Comparison of ENCODE assay signal across 17 cellular contexts in the genomic region with DNA sequence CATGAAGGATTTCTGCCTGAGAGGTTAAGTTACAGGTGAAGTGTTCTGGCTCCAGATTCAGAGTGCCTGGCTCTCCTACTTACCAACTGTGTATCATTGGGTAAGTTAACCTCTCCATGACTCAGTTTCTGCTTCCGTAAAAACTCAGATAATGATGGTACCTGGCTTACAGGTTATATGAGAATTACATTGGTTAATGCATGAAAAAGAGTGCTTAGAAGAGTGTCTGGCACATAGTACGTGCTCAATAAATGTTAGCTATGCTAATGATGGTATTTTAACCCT. TPM values are rescaled to one million over a fixed set of nuclear protein-coding genes. Genes with fewer than 3 reads are reported as not detected.
DNase-seq lines count a peak whose midpoint lies in the region; ATAC-seq and TF ChIP-seq lines count a peak whose summit lies in the region.
"Had no signal": no experiment of that assay in that cellular context is flagged by ENCODE, and none has a peak within 500 bp of the region (broad histone marks: within the 10 kb centered on the region; RNA-seq: fewer than 3 reads in every experiment).

No MANE protein-coding gene starts in this region.

- H3K27ac Mint-ChIP-seq in T-helper 17 cell = no peak overlapping the region
- H3K27ac Mint-ChIP-seq: CD4-positive, alpha-beta T cell; GM23338 had no signal

- peaks cover 25% of the 10 kb centered on the region for H3K4me1 Mint-ChIP-seq in T-helper 17 cell
- H3K4me1 Mint-ChIP-seq: GM23338 had no signal

- H3K4me3 Mint-ChIP-seq in T-helper 17 cell = no peak overlapping the region
- H3K4me3 Mint-ChIP-seq: CD4-positive, alpha-beta T cell; GM23338 had no signal

- intact Hi-C loops in adrenal gland (cut with DNase I) = no loop called here

- H4K20me1 ChIP-seq in osteoblast (ENCODE audit: insufficient read depth, low read length) = no peaks in the 10 kb centered on the region
- H4K20me1 ChIP-seq: BLaER1 treated with 17β-estradiol and CSF1 and Interleukin-3, amounts not matched to agents 10 nM and 100 nM had no signal

- H3K36me3 Mint-ChIP-seq in T-helper 17 cell (ENCODE audit: low read depth) = no peaks in the 10 kb centered on the region

- H3K9me3 ChIP-seq in RWPE2 (ENCODE audit: severe bottlenecking) (no peaks in the 10 kb centered on the region), osteoblast (ENCODE audit: low read depth, low read length) (no peaks in the 10 kb centered on the region), T-helper 17 cell (ENCODE audit: control insufficient read depth, low read length, poor library complexity, severe bottlenecking) (no peaks in the 10 kb centered on the region), adrenal gland (replicated peaks in 1 of 3) (no peaks in the 10 kb centered on the region)

- H3K36me3 ChIP-seq in RWPE2 (ENCODE audit: low read depth) (no peaks in the 10 kb centered on the region), osteoblast (ENCODE audit: insufficient read depth, low read length) (no peaks in the 10 kb centered on the region), adrenal gland (replicated peaks in 1 of 2) (no peaks in the 10 kb centered on the region)
- H3K36me3 ChIP-seq: BLaER1 treated with 17β-estradiol and CSF1 and Interleukin-3, amounts not matched to agents 10 nM and 100 nM had no signal

- ATAC-seq in RWPE2 (ENCODE audit: low read depth) (no peak), T-helper 17 cell (no peak), GM18909 (IDR thresholded peaks at IDR 0.05; ENCODE audit: poor library complexity, unreplicated experiment) (no peak)
- ATAC-seq: GM12878, GM23338 had no signal

- H3K27me3 Mint-ChIP-seq in T-helper 17 cell = peaks cover 32% of the 10 kb centered on the region

- no peak overlapping the region for H3K4me3 ChIP-seq in RWPE2 (ENCODE audit: severe bottlenecking)
- no peak overlapping the region for H3K4me3 ChIP-seq in osteoblast (ENCODE audit: insufficient read depth, low read length)
- H3K4me3 ChIP-seq in adrenal gland = no peak overlapping the region
- H3K4me3 ChIP-seq: BLaER1 treated with 17β-estradiol and CSF1 and Interleukin-3, amounts not matched to agents 10 nM and 100 nM; GM12878; GM23338 had no signal

- no peak for TF ChIP-seq CTCF in RWPE2 (IDR thresholded peaks at IDR 0.05; ENCODE audit: poor library complexity, severe bottlenecking)
- no peak for TF ChIP-seq CTCF in osteoblast (IDR thresholded peaks at IDR 0.05; ENCODE audit: extremely low read depth, low read depth, low read length)
- TF ChIP-seq CTCF in adrenal gland (IDR thresholded peaks at IDR 0.05) = no peak

- CTCF ChIA-PET in HEK293T (lab: Yijun Ruan, JAX) = interaction anchor here (8.2 kb wide), 1 partner anchor 108 kb away, joined by 107 read pairs; no protein-coding TSS in a partner anchor

- peak overlapping the region; percentile 64 for H3K27ac ChIP-seq in RWPE2 (ENCODE audit: poor library complexity, severe bottlenecking)
- peak overlapping the region; percentile 65 for H3K27ac ChIP-seq in epithelial cell of prostate
- H3K27ac ChIP-seq in osteoblast (ENCODE audit: low read depth, low read length) = no peak overlapping the region
- peak overlapping the region in 1 of 5 donors; percentile 58 for H3K27ac ChIP-seq in adrenal gland
- H3K27ac ChIP-seq: BLaER1 treated with 17β-estradiol and CSF1 and Interleukin-3, amounts not matched to agents 10 nM and 100 nM had no signal

- no peak overlapping the region for H3K4me2 ChIP-seq in osteoblast (ENCODE audit: insufficient read depth, low read length)
- H3K4me2 ChIP-seq: BLaER1 treated with 17β-estradiol and CSF1 and Interleukin-3, amounts not matched to agents 10 nM and 100 nM; GM23338 had no signal

- no peak for TF ChIP-seq POLR2A in adrenal gland (IDR thresholded peaks at IDR 0.05)

- H3K27me3 ChIP-seq in RWPE2 (ENCODE audit: insufficient read depth, poor library complexity, severe bottlenecking) (no peaks in the 10 kb centered on the region), osteoblast (ENCODE audit: insufficient read depth, low read length) (no peaks in the 10 kb centered on the region), adrenal gland (peaks cover 12% of the 10 kb centered on the region)
- H3K27me3 ChIP-seq: BLaER1 treated with 17β-estradiol and CSF1 and Interleukin-3, amounts not matched to agents 10 nM and 100 nM had no signal

- peaks cover 28% of the 10 kb centered on the region for H3K4me1 ChIP-seq in RWPE2 (ENCODE audit: insufficient read depth, poor library complexity, severe bottlenecking)
- peaks cover 17% of the 10 kb centered on the region for H3K4me1 ChIP-seq in osteoblast (ENCODE audit: insufficient read depth, low read length)
- peaks cover 0 to 9% of the 10 kb centered on the region in 2 donors for H3K4me1 ChIP-seq in adrenal gland (replicated peaks in 1 of 2)

- H2AFZ ChIP-seq in osteoblast (ENCODE audit: low read length) = no peak overlapping the region
- H2AFZ ChIP-seq: GM23338 had no signal

- no peaks in the 10 kb centered on the region for H3K79me2 ChIP-seq in osteoblast (ENCODE audit: insufficient read depth, low read length)

- WGBS in adrenal gland, 4 donors = 70 to 90% (median 87%) methylated on average over 2 of the region's 2 CpGs

- DNase-seq in HEK293T (ENCODE audit: extremely low spot score) = no peak
- no peak for DNase-seq in RWPE2 (ENCODE audit: low spot score)
- no peak for DNase-seq in epithelial cell of prostate (ENCODE audit: low read depth, low spot score)
- DNase-seq in osteoblast (ENCODE audit: insufficient read length, low spot score, missing footprints) = peak; percentile 21
- DNase-seq in T-helper 17 cell = no peak
- DNase-seq in adrenal gland = no peak
- DNase-seq: ACHN; Calu3; CD4-positive, alpha-beta T cell; DMS79; H7 had no signal

- POLR2A ChIA-PET in HEK293T (lab: Yijun Ruan, JAX) = no interaction called here

TF ChIP-seq in HEK293T, 16 proteins besides CTCF, POLR2A, EP300 and RAD21:
- TF ChIP-seq NFRKB (IDR thresholded peaks at IDR 0.05) (0 out of 2 replicates have a peak, but pooled peaks have one; percentile 24), ELF4 (IDR thresholded peaks at IDR 0.05) (no peak)

RNA-seq across cellular contexts. Expression of a gene that starts 23.8 kb away (rescaled TPM):
- under 0.01 and 0.88 TPM in 2 replicates for total RNA-seq in osteoblast
- total RNA-seq in T-helper 17 cell = 1 to 10 TPM in 1 of 2 donors, not detected in 1; 4.1 TPM
- under 1 TPM in 1 of 8 donors, not detected in 7; 0.43 TPM for total RNA-seq in adrenal gland
- under 1 TPM in 2 of 3 donors, not detected in 1; 0.10 to 0.31 TPM for polyA plus RNA-seq in adrenal gland
- total RNA-seq: A172; Calu3; CD4-positive, alpha-beta T cell; G401; GM23338 had no signal
- polyA plus RNA-seq: GM12878 had no signal

RNA-seq across cellular contexts. Expression of a gene that starts 38.8 kb away (rescaled TPM):
- 6.5 and 7.1 TPM in 2 replicates for total RNA-seq in osteoblast
- 100 to 1,000 TPM in 1 of 2 donors, 10 to 100 TPM in 1; 87.1 to 104 TPM for total RNA-seq in T-helper 17 cell
- total RNA-seq in adrenal gland = 10 to 100 TPM in 2 of 8 donors, 1 to 10 TPM in 6; 3.3 to 16.0 (median 6.3) TPM
- 10 to 100 TPM in 1 of 3 donors, 1 to 10 TPM in 2; 3.7 to 14.3 (median 8.8) TPM for polyA plus RNA-seq in adrenal gland
- total RNA-seq: A172, Calu3, G401, GM23338, H7 had no signal

Comparison
In these comparisons a context has a peak if more than half of its experiments do, and no peak if none do; other contexts are left out.
1. RNA of a gene that starts 38.8 kb away (total RNA-seq): 87.1 to 104 TPM in T-helper 17 cell; 6.5 to 7.1 TPM in osteoblast and 3.3 to 16.0 TPM in adrenal gland; every median in the first group is over 4 times any median in the second.